ENCODE assay signal across 19 cellular contexts in the genomic region with DNA sequence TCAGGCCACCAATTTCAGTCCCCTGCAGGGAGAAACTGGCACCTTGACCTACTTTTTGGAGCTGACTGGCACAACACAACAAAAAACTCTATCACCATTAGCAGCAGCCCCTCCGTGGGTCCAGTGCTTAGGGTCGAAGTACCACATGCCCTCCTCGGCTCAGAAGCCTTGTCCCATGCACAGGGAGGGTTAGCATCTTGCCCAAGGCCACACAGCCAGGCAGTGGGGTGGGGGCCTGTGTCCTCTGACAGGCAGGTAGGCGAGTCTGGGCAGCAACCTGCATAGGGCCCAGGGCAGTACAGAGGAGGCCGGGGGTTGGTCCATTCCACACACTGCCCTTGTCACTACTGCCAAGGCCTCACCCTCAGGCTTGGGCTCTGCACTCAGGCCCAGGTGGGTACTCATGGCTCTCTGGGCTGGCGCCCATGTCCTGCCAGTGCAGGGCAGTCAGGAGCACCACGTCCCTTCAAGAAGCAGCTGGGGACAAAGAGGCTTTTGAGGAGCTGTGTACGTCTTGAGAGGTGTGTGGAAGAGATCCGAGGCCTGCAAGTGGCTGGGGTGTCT. TPM values are rescaled to one million over a fixed set of nuclear protein-coding genes. Genes with fewer than 3 reads are reported as not detected.
DNase-seq lines count a peak whose midpoint lies in the region; ATAC-seq and TF ChIP-seq lines count a peak whose summit lies in the region.
"Had no signal": no experiment of that assay in that cellular context is flagged by ENCODE, and none has a peak within 500 bp of the region (broad histone marks: within the 10 kb centered on the region; RNA-seq: fewer than 3 reads in every experiment).

No MANE protein-coding gene starts in this region.

- no TSS peak for BruUV-seq in PC-3 (replicated peaks; lab: Mats Ljungman, UMichigan)

- intact Hi-C loops in PC-3 (cut with micrococcal nuclease): loop anchor here (2.0 kb wide), 1 partner anchor 97 kb away; no protein-coding TSS in a partner anchor

- H3K9me3 ChIP-seq in CD4-positive, CD25-positive, alpha-beta regulatory T cell (ENCODE audit: control insufficient read depth in 2 of 2, low read length in 2 of 2): no peaks in the 10 kb centered on the region
- no peaks in the 10 kb centered on the region for H3K9me3 ChIP-seq in PC-3 (ENCODE audit: low read length)
- H3K9me3 ChIP-seq: adrenal gland, gastroesophageal sphincter, thoracic aorta had no signal

- no peaks in the 10 kb centered on the region for H3K9me3 Mint-ChIP-seq in CD4-positive, CD25-positive, alpha-beta regulatory T cell
- no peaks in the 10 kb centered on the region for H3K9me3 Mint-ChIP-seq in mesothelial cell of epicardium
- H3K9me3 Mint-ChIP-seq in activated CD8-positive, alpha-beta memory T cell treated with anti-CD3 and anti-CD28 coated beads, Interleukin-2, amount 10 ng/mL, durations not matched to agents 7 days and 5 days (ENCODE audit: low read depth): no peaks in the 10 kb centered on the region
- H3K9me3 Mint-ChIP-seq: central memory CD8-positive, alpha-beta T cell; natural killer cell treated with Interleukin-12 subunit alpha and Interleukin-12 subunit beta and Interleukin-15 and Interleukin-18, amount 100 ng/mL, for 72 hours had no signal

- POLR2A ChIA-PET in PC-3 (lab: Charles Lee; ENCODE audit: unreplicated experiment): no interaction called here

- CTCF ChIA-PET in PC-3 (lab: Charles Lee): interaction anchor here (3.0 kb wide), 1 partner anchor 8 kb away, joined by 9 read pairs; no protein-coding TSS in a partner anchor
- CTCF ChIA-PET in activated CD8-positive, alpha-beta memory T cell treated with anti-CD3 and anti-CD28 coated beads, Interleukin-2, amount 10 ng/mL, durations not matched to agents 7 days and 5 days (lab: Charles Lee): interaction anchor here (0.7 to 0.9 kb wide), 2 partner anchors 98 to 307 kb away, joined by 3 read pairs; no protein-coding TSS in a partner anchor

- peaks cover 23% of the 10 kb centered on the region for H3K36me3 ChIP-seq in CD4-positive, CD25-positive, alpha-beta regulatory T cell (ENCODE audit: control insufficient read depth, insufficient read depth, low read length)
- H3K36me3 ChIP-seq in PC-3 (ENCODE audit: low read depth, low read length): peaks cover 16% of the 10 kb centered on the region; the same call in 1 of the 2 replicates

- no peak for TF ChIP-seq CTCF in PC-3 (conservative IDR thresholded peaks at IDR 0.05; ENCODE audit: low read depth, low read length)
- TF ChIP-seq CTCF in epithelial cell of esophagus (IDR thresholded peaks at IDR 0.05; ENCODE audit: insufficient read depth, low read depth, low read length, missing control alignments): no peak
- TF ChIP-seq CTCF in mesothelial cell of epicardium (IDR thresholded peaks at IDR 0.05; ENCODE audit: unreplicated experiment): no peak

- H3K9ac ChIP-seq in PC-3 (ENCODE audit: low read length): no peak overlapping the region

- H3K27me3 ChIP-seq in CD4-positive, CD25-positive, alpha-beta regulatory T cell (ENCODE audit: control insufficient read depth, insufficient read depth, low read length): no peaks in the 10 kb centered on the region
- H3K27me3 ChIP-seq in PC-3 (ENCODE audit: low read length): no peaks in the 10 kb centered on the region
- H3K27me3 ChIP-seq: adrenal gland, gastroesophageal sphincter had no signal

- no peaks in the 10 kb centered on the region for H3K9me2 ChIP-seq in PC-3 (replicated peaks; ENCODE audit: low read length)

- H3K4me3 ChIP-seq in CD4-positive, CD25-positive, alpha-beta regulatory T cell (ENCODE audit: low read depth, low read length): no peak overlapping the region
- no peak overlapping the region for H3K4me3 ChIP-seq in PC-3 (ENCODE audit: low read length)
- no peak overlapping the region for H3K4me3 ChIP-seq in epithelial cell of esophagus (ENCODE audit: low read length)
- H3K4me3 ChIP-seq: adrenal gland, gastroesophageal sphincter, thoracic aorta had no signal

- no peak overlapping the region for H3K4me3 Mint-ChIP-seq in CD4-positive, CD25-positive, alpha-beta regulatory T cell
- no peak overlapping the region for H3K4me3 Mint-ChIP-seq in mesothelial cell of epicardium
- H3K4me3 Mint-ChIP-seq in activated CD8-positive, alpha-beta memory T cell treated with anti-CD3 and anti-CD28 coated beads, Interleukin-2, amount 10 ng/mL, durations not matched to agents 7 days and 5 days: no peak overlapping the region
- H3K4me3 Mint-ChIP-seq: central memory CD8-positive, alpha-beta T cell; natural killer cell treated with Interleukin-12 subunit alpha and Interleukin-12 subunit beta and Interleukin-15 and Interleukin-18, amount 100 ng/mL, for 72 hours had no signal

- no peaks in the 10 kb centered on the region for H3K4me1 ChIP-seq in CD4-positive, CD25-positive, alpha-beta regulatory T cell (ENCODE audit: control insufficient read depth, insufficient read depth, low read length, poor library complexity, severe bottlenecking)
- peaks cover 6% of the 10 kb centered on the region; the same call in 1 of the 2 replicates for H3K4me1 ChIP-seq in PC-3 (ENCODE audit: insufficient read depth, low read length)

- no peaks in the 10 kb centered on the region for H3K27me3 Mint-ChIP-seq in CD4-positive, CD25-positive, alpha-beta regulatory T cell
- H3K27me3 Mint-ChIP-seq in mesothelial cell of epicardium (ENCODE audit: low read depth): no peaks in the 10 kb centered on the region
- H3K27me3 Mint-ChIP-seq in activated CD8-positive, alpha-beta memory T cell treated with anti-CD3 and anti-CD28 coated beads, Interleukin-2, amount 10 ng/mL, durations not matched to agents 7 days and 5 days: no peaks in the 10 kb centered on the region
- H3K27me3 Mint-ChIP-seq: central memory CD8-positive, alpha-beta T cell; natural killer cell treated with Interleukin-12 subunit alpha and Interleukin-12 subunit beta and Interleukin-15 and Interleukin-18, amount 100 ng/mL, for 72 hours had no signal

- no peaks in the 10 kb centered on the region for H4K20me1 ChIP-seq in PC-3 (ENCODE audit: low read length)

- no peaks in the 10 kb centered on the region for H3F3A ChIP-seq in PC-3 (ENCODE audit: low read length, unreplicated experiment)

- DNase-seq in CD4-positive, CD25-positive, alpha-beta regulatory T cell: no peak
- DNase-seq in PC-3 (no peak), epithelial cell of esophagus (ENCODE audit: low read depth) (peak; percentile 45), mesothelial cell of epicardium (ENCODE audit: low spot score in 2 of 2, unreplicated experiment in 2 of 2) (no peak), NCI-H524 treated with DMSO at 0.1 percent for 48 hours (lab: John Stamatoyannopoulos, UW) (no peak), HuH-7 (ENCODE audit: low spot score) (no peak)
- DNase-seq in activated CD8-positive, alpha-beta memory T cell treated with anti-CD3 and anti-CD28 coated beads, Interleukin-2, amount 10 ng/mL, durations not matched to agents 7 days and 5 days: no peak
- DNase-seq: activated CD4-positive, alpha-beta T cell treated with anti-CD3 and anti-CD28 coated beads, Interleukin-2, amount 50 U/mL, for 1 hour; adrenal gland; DMS53; NCI-H1048; NCI-H2081 treated with DMSO at 0.1 percent for 48 hours; NCI-H524; retina had no signal

- no peak overlapping the region for H2AFZ ChIP-seq in PC-3 (ENCODE audit: low read length)

- H3K27ac Mint-ChIP-seq in CD4-positive, CD25-positive, alpha-beta regulatory T cell: peak overlapping the region in 2 of 3 donors; percentile 42 to 79
- H3K27ac Mint-ChIP-seq in mesothelial cell of epicardium: peak overlapping the region; percentile 9
- H3K27ac Mint-ChIP-seq in activated CD8-positive, alpha-beta memory T cell treated with anti-CD3 and anti-CD28 coated beads, Interleukin-2, amount 10 ng/mL, durations not matched to agents 7 days and 5 days: no peak overlapping the region
- H3K27ac Mint-ChIP-seq: natural killer cell treated with Interleukin-12 subunit alpha and Interleukin-12 subunit beta and Interleukin-15 and Interleukin-18, amount 100 ng/mL, for 72 hours had no signal

- H3K27ac ChIP-seq in CD4-positive, CD25-positive, alpha-beta regulatory T cell (ENCODE audit: insufficient read depth, low read length, poor library complexity, severe bottlenecking): no peak overlapping the region
- no peak overlapping the region for H3K27ac ChIP-seq in PC-3 (ENCODE audit: low read length)
- H3K27ac ChIP-seq: thoracic aorta had no signal

- no peaks in the 10 kb centered on the region for H3K79me2 ChIP-seq in PC-3 (ENCODE audit: low read length)

- peaks cover 0 to 3% (median 0%) of the 10 kb centered on the region in 4 donors for H3K4me1 Mint-ChIP-seq in CD4-positive, CD25-positive, alpha-beta regulatory T cell
- no peaks in the 10 kb centered on the region for H3K4me1 Mint-ChIP-seq in mesothelial cell of epicardium
- H3K4me1 Mint-ChIP-seq in activated CD8-positive, alpha-beta memory T cell treated with anti-CD3 and anti-CD28 coated beads, Interleukin-2, amount 10 ng/mL, durations not matched to agents 7 days and 5 days: peaks cover 11% of the 10 kb centered on the region
- H3K4me1 Mint-ChIP-seq: central memory CD8-positive, alpha-beta T cell had no signal

- no peak for ATAC-seq in CD4-positive, CD25-positive, alpha-beta regulatory T cell (ENCODE audit: low read depth in 2 of 2)
- ATAC-seq in PC-3: peak; percentile 6
- ATAC-seq in GM21786 (IDR thresholded peaks at IDR 0.05; ENCODE audit: unreplicated experiment): no peak
- ATAC-seq in activated CD8-positive, alpha-beta memory T cell treated with anti-CD3 and anti-CD28 coated beads, Interleukin-2, amount 10 ng/mL, durations not matched to agents 7 days and 5 days: no peak
- ATAC-seq: gastroesophageal sphincter had no signal

- no peak overlapping the region for H3K4me2 ChIP-seq in PC-3 (ENCODE audit: low read length)

- peaks cover 4% of the 10 kb centered on the region for H3K36me3 Mint-ChIP-seq in CD4-positive, CD25-positive, alpha-beta regulatory T cell
- H3K36me3 Mint-ChIP-seq in mesothelial cell of epicardium: peaks cover 6% of the 10 kb centered on the region
- H3K36me3 Mint-ChIP-seq in activated CD8-positive, alpha-beta memory T cell treated with anti-CD3 and anti-CD28 coated beads, Interleukin-2, amount 10 ng/mL, durations not matched to agents 7 days and 5 days: no peaks in the 10 kb centered on the region
- H3K36me3 Mint-ChIP-seq: natural killer cell treated with Interleukin-12 subunit alpha and Interleukin-12 subunit beta and Interleukin-15 and Interleukin-18, amount 100 ng/mL, for 72 hours had no signal

RNA-seq across cellular contexts. Expression of a gene that starts 53.6 kb away (rescaled TPM):
- total RNA-seq in CD4-positive, CD25-positive, alpha-beta regulatory T cell: 37.2 TPM
- 10 to 100 TPM; 45.3 to 64.6 (median 52.4) TPM for polyA plus RNA-seq in CD4-positive, CD25-positive, alpha-beta regulatory T cell
- total RNA-seq in PC-3 (2014; rRNA removed) (216 and 245 TPM in 2 replicates), mesothelial cell of epicardium (46.6 to 48.0 TPM (median 47.4 TPM) in 3 replicates)
- 10 to 100 TPM; 28.4 to 36.8 TPM for total RNA-seq in activated CD8-positive, alpha-beta memory T cell treated with anti-CD3 and anti-CD28 coated beads, Interleukin-2, amount 10 ng/mL, durations not matched to agents 7 days and 5 days
